In genomic region chr17:976316-976715, GRCh38 we compare ENCODE assay signal across 23 cellular contexts. TPM values are rescaled to one million over a fixed set of nuclear protein-coding genes. Genes with fewer than 3 reads are reported as not detected.
DNase-seq lines count a peak whose midpoint lies in the region; ATAC-seq and TF ChIP-seq lines count a peak whose summit lies in the region.
"Had no signal": no experiment of that assay in that cellular context is flagged by ENCODE, and none has a peak within 500 bp of the region (broad histone marks: within the 10 kb centered on the region; RNA-seq: fewer than 3 reads in every experiment).

No MANE protein-coding gene starts in this region.

- H3K4me1 ChIP-seq in osteoblast (ENCODE audit: insufficient read depth, low read length) = peaks cover 29% of the 10 kb centered on the region

- peaks cover 26% of the 10 kb centered on the region for H3K36me3 ChIP-seq in MG63
- H3K36me3 ChIP-seq in osteoblast (ENCODE audit: insufficient read depth, low read length) = no peaks in the 10 kb centered on the region

- H4K20me1 ChIP-seq in osteoblast (ENCODE audit: insufficient read depth, low read length) = peaks cover 38% of the 10 kb centered on the region

- DNase-seq in AG09309 (ENCODE audit: low read depth) (no peak), MG63 (no peak), fibroblast of peridontal ligament (ENCODE audit: extremely low read depth) (peak; percentile 47), osteoblast (ENCODE audit: insufficient read length, low spot score, missing footprints) (no peak), NCI-H748 (lab: John Stamatoyannopoulos, UW; ENCODE audit: unreplicated experiment) (no peak), NCI-H1417 (lab: John Stamatoyannopoulos, UW) (no peak)
- DNase-seq: activated B cell treated with CpG ODN at 0.5 μM for 24 hours; activated CD4-positive, alpha-beta T cell treated with anti-CD3 and anti-CD28 coated beads, Interleukin-2, amount 50 U/mL, for 48 hours; activated T-cell treated with anti-CD3 and anti-CD28 coated beads for 4 hours; amniotic stem cell; CD8-positive, alpha-beta memory T cell; HCEC 1CT; head of caudate nucleus; NCI-H1105 treated with DMSO at 0.1 percent for 48 hours; NCI-H2107; occipital lobe; T-helper 9 cell had no signal

- no peaks in the 10 kb centered on the region for H3K9me3 ChIP-seq in MG63
- H3K9me3 ChIP-seq in osteoblast (ENCODE audit: low read depth, low read length) = no peaks in the 10 kb centered on the region
- H3K9me3 ChIP-seq: A549 had no signal

- no peak overlapping the region for H3K27ac ChIP-seq in osteoblast (ENCODE audit: low read depth, low read length)

- no peak overlapping the region for H2AFZ ChIP-seq in osteoblast (ENCODE audit: low read length)

- TF ChIP-seq CTCF in AG09309 (IDR thresholded peaks at IDR 0.05; ENCODE audit: control insufficient read depth, insufficient read depth, low read depth, low read length, missing control alignments) (no peak), osteoblast (IDR thresholded peaks at IDR 0.05; ENCODE audit: extremely low read depth, low read depth, low read length) (no peak)

- H3K4me3 ChIP-seq in AG09309 (ENCODE audit: control insufficient read depth, low read depth, low read length) (peak overlapping the region; percentile 91), MG63 (peak overlapping the region; percentile 70), osteoblast (ENCODE audit: insufficient read depth, low read length) (no peak overlapping the region)
- H3K4me3 ChIP-seq: A549, GM12878 had no signal

- peak overlapping the region; percentile 54 for H3K4me2 ChIP-seq in osteoblast (ENCODE audit: insufficient read depth, low read length)
- H3K4me2 ChIP-seq: A549 had no signal

- no peak for ATAC-seq in HG03442 (IDR thresholded peaks at IDR 0.05; ENCODE audit: unreplicated experiment)
- ATAC-seq in HG02678 (IDR thresholded peaks at IDR 0.05; ENCODE audit: unreplicated experiment) = no peak
- ATAC-seq: A549, esophagus mucosa, GM12878, right cardiac atrium had no signal

- H3K27me3 ChIP-seq in MG63 (no peaks in the 10 kb centered on the region), osteoblast (ENCODE audit: insufficient read depth, low read length) (no peaks in the 10 kb centered on the region)

- peaks cover 37% of the 10 kb centered on the region for H3K79me2 ChIP-seq in osteoblast (ENCODE audit: insufficient read depth, low read length)

RNA-seq across cellular contexts. Expression of gene NXN, which starts 3.3 kb away (rescaled TPM):
- 95.7 and 100 TPM in 2 replicates for total RNA-seq in MG63 (2014; rRNA removed; shearing (Covaris generic); ENCODE audit: low replicate concordance)
- total RNA-seq in osteoblast = 60.7 and 68.8 TPM in 2 replicates

RNA-seq across cellular contexts. Expression of gene TIMM22, which starts 20.6 kb away (rescaled TPM):
- total RNA-seq in MG63 (2014; rRNA removed; shearing (Covaris generic); ENCODE audit: low replicate concordance) = 16.0 and 22.8 TPM in 2 replicates
- 10.5 and 10.6 TPM in 2 replicates for total RNA-seq in osteoblast
